27 cellular contexts compared by ENCODE assay signal in the genomic region with DNA sequence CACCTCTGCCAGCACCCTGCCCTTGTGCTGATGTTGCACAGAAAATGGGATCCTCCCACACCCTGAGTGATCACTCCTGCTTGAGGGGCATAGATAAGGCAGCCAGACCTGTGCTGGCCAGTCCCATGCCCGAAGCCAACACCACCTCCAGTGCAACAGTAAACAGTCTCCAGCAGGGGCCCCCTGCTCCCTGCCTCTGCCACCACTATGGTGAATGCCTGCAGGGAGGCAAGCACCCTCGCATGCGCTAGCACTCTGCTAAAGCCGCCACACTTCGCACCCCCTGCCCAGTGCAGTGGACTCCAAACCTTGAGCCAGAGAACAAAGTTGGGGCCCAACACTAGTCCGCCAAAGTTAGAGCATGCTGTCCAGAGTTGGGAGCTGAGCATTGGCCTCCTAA.
"Had no signal": no experiment of that assay in that cellular context is flagged by ENCODE, and none has a peak within 500 bp of the region (broad histone marks: within the 10 kb centered on the region; RNA-seq: fewer than 3 reads in every experiment).

No MANE protein-coding gene starts in this region.

- DNase-seq: activated CD4-positive, alpha-beta memory T cell treated with anti-CD3 and anti-CD28 coated beads, Interleukin-2, amount 10 ng/mL, durations not matched to agents 7 days and 5 days; activated CD4-positive, alpha-beta T cell treated with anti-CD3 and anti-CD28 coated beads for 1 hour; activated CD4-positive, alpha-beta T cell treated with anti-CD3 and anti-CD28 coated beads, Interleukin-2, amount 10 ng/mL, durations not matched to agents 7 days and 5 days; activated CD8-positive, alpha-beta memory T cell treated with anti-CD3 and anti-CD28 coated beads, Interleukin-2, amount 50 U/mL, for 48 hours; activated naive CD8-positive, alpha-beta T cell treated with anti-CD3 and anti-CD28 coated beads, Interleukin-2, amount 50 U/mL, for 24 hours; activated T-cell treated with anti-CD3 and anti-CD28 coated beads, Interleukin-2, amount 50 U/mL, for 48 hours; foreskin keratinocyte; heart left ventricle; left ventricle myocardium inferior; naive B cell; nephron progenitor cell; ovary; psoas muscle; sigmoid colon; small intestine; stimulated activated CD4-positive, alpha-beta T cell treated with anti-CD3 and anti-CD28 coated beads, Interleukin-1b, Interleukin-23, amount 100 ng/mL, for 48 hours; stimulated activated CD4-positive, alpha-beta T cell treated with anti-CD3 and anti-CD28 coated beads, Interleukin-4, amount 100 ng/mL, for 4 hours; stimulated activated CD8-positive, alpha-beta memory T cell treated with anti-CD3 and anti-CD28 coated beads, Interleukin-4, amount 100 ng/mL, for 48 hours; stimulated activated naive CD8-positive, alpha-beta T cell treated with anti-CD3 and anti-CD28 coated beads, Interleukin-15, amount 100 ng/mL, for 72 hours; substantia nigra; T-helper 17 cell had no signal

- H3K4me1 ChIP-seq: esophagus muscularis mucosa, foreskin keratinocyte, heart left ventricle, left ventricle myocardium inferior, psoas muscle, sigmoid colon, vagina had no signal

- H3K27me3 ChIP-seq: esophagus muscularis mucosa, heart left ventricle, ovary, sigmoid colon, vagina had no signal

- H3K4me3 ChIP-seq: esophagus muscularis mucosa, heart left ventricle, left ventricle myocardium inferior, lung, ovary, psoas muscle, sigmoid colon, vagina had no signal

- H3K9me3 ChIP-seq: ovary had no signal

- H3K27ac ChIP-seq: esophagus muscularis mucosa, foreskin keratinocyte, heart left ventricle, left ventricle myocardium inferior, ovary, psoas muscle, sigmoid colon, vagina had no signal

- ATAC-seq: activated naive CD8-positive, alpha-beta T cell treated with anti-CD3 and anti-CD28 coated beads, Interleukin-2, amount 50 U/mL, for 24 hours; foreskin keratinocyte; psoas muscle; stimulated activated memory B cell treated with anti-CD40 and anti-IgM and Interleukin-4, amounts not matched to agents 10 μg/mL and 1 μg/mL and 100 μg/mL, for 72 hours; stimulated activated naive CD8-positive, alpha-beta T cell treated with anti-CD3 and anti-CD28 coated beads, Interleukin-15, amount 100 ng/mL, for 72 hours; T-helper 17 cell had no signal

- H3K36me3 ChIP-seq: esophagus muscularis mucosa, heart left ventricle, left ventricle myocardium inferior, ovary, sigmoid colon, vagina had no signal

- FAIRE-seq: bronchial epithelial cell, islet of Langerhans, small intestine had no signal
